Comparison of ENCODE assay signal across 8 cellular contexts in the genomic region with DNA sequence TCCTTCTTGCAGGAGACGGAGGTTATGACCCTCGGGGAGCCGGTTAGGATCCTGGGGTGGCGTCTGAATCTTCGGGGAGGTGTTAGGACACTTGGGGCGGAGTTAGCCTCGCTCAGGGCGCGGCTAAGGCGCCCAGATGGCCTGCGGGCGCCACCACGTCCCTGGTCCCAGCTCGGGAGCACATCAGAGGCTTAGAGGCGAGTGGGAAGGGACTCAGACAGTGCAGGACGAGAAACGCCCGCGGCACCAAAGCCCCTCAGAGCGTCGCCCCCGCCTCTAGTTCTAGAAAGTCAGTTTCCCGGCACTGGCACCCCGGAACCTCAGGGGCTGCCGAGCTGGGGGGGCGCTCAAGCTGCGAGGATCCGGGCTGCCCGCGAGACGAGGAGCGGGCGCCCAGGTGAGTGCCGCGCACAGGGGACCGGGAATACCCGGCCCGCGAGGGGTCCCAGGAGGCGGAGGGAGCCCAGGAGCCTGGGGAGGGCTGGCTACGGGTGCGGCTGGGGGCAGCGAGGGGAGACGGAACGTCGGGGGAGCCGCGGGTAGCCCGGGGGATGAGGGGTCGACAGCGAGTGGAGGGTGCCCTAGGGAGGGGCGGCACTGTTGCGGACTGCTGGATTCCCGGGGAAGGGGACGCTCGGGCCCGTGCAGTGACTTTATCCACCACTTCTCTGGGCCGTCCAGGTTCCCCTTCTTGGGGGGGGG. TPM values are rescaled to one million over a fixed set of nuclear protein-coding genes. Genes with fewer than 3 reads are reported as not detected.
DNase-seq lines count a peak whose midpoint lies in the region; ATAC-seq and TF ChIP-seq lines count a peak whose summit lies in the region.

A gene (plus strand): TSS at position 153 of the 702 bp plus-strand sequence.

- no peak within 1 kb of the TSS for H2BK20ac ChIP-seq in IMR-90 (ENCODE audit: low read depth, low read length)

- no peaks in the 10 kb centered on the region for H3K9me1 ChIP-seq in IMR-90 (ENCODE audit: insufficient read depth, low read length)

- H3K27me3 Mint-ChIP-seq in CD8-positive, alpha-beta memory T cell: peaks cover 60 to 74% of the 10 kb centered on the region in 2 donors
- H3K27me3 Mint-ChIP-seq in nephron progenitor cell (ENCODE audit: low read depth, poor library complexity): peaks cover 64% of the 10 kb centered on the region

- no peak for TF ChIP-seq RAD21 in IMR-90 (IDR thresholded peaks at IDR 0.05; ENCODE audit: low read length)

- no peak within 1 kb of the TSS for H2BK15ac ChIP-seq in IMR-90 (ENCODE audit: low read depth, low read length)

- intact Hi-C loops in IMR-90 (cut with micrococcal nuclease): no loop called here

- no peak within 1 kb of the TSS for H3K4me3 ChIP-seq in CD8-positive, alpha-beta memory T cell (ENCODE audit: low read length)
- H3K4me3 ChIP-seq in IMR-90 (ENCODE audit: insufficient read depth, low read depth, low read length) (no peak within 1 kb of the TSS), duodenal mucosa (ENCODE audit: low read depth in 1 of 2, low read length in 2 of 2) (peak within 1 kb of the TSS; percentile 50 to 58)

- H3K23ac ChIP-seq in IMR-90 (ENCODE audit: low read depth, low read length): no peak within 1 kb of the TSS

- no TSS peak for BruUV-seq in IMR-90 (replicated peaks; lab: Mats Ljungman, UMichigan)

- H3K4me1 ChIP-seq in CD8-positive, alpha-beta memory T cell (ENCODE audit: insufficient read depth, low read length): peaks cover 20% of the 10 kb centered on the region
- H3K4me1 ChIP-seq in IMR-90 (ENCODE audit: control insufficient read depth, insufficient read depth, low read length) (no peaks in the 10 kb centered on the region), duodenal mucosa (ENCODE audit: control insufficient read depth in 1 of 2, insufficient read depth in 2 of 2, low read length in 2 of 2) (no peaks in the 10 kb centered on the region)

- H3K9me3 Mint-ChIP-seq in CD8-positive, alpha-beta memory T cell: no peaks in the 10 kb centered on the region
- H3K9me3 Mint-ChIP-seq in nephron progenitor cell: peaks cover 6% of the 10 kb centered on the region

- dilution Hi-C loops in IMR-90 (cut with HindIII; ENCODE audit: low sequenced_read_pairs, unreplicated experiment): no loop called here

- H3K36me3 ChIP-seq in CD8-positive, alpha-beta memory T cell (ENCODE audit: insufficient read depth, low read length): no peaks in the 10 kb centered on the region
- H3K36me3 ChIP-seq in IMR-90 (ENCODE audit: control insufficient read depth, insufficient read depth, low read length) (no peaks in the 10 kb centered on the region), duodenal mucosa (ENCODE audit: control insufficient read depth in 1 of 2, insufficient read depth in 2 of 2, low read length in 2 of 2) (no peaks in the 10 kb centered on the region)

- H3K36me3 Mint-ChIP-seq in CD8-positive, alpha-beta memory T cell: peaks cover 0 to 3% (median 0%) of the 10 kb centered on the region in 3 donors
- H3K36me3 Mint-ChIP-seq in nephron progenitor cell (ENCODE audit: low read depth): no peaks in the 10 kb centered on the region

- H3K27me3 ChIP-seq in CD8-positive, alpha-beta memory T cell (ENCODE audit: insufficient read depth, low read length, poor library complexity, severe bottlenecking): peaks cover 48% of the 10 kb centered on the region
- peaks cover 60% of the 10 kb centered on the region for H3K27me3 ChIP-seq in IMR-90 (ENCODE audit: control insufficient read depth, insufficient read depth, low read length)
- H3K27me3 ChIP-seq in duodenal mucosa (ENCODE audit: control insufficient read depth in 1 of 2, insufficient read depth in 2 of 2, low read length in 2 of 2): peaks cover 25 to 31% of the 10 kb centered on the region in 2 donors

- H3K79me1 ChIP-seq in IMR-90 (ENCODE audit: low read depth in 1 of 2, low read length in 2 of 2): no peaks in the 10 kb centered on the region

- H2AK5ac ChIP-seq in IMR-90 (ENCODE audit: low read depth, low read length): no peak within 1 kb of the TSS

- ATAC-seq in IMR-90 (ENCODE audit: low read depth) (peak; percentile 40; the same call in 1 of the 2 replicates), HG03196 (IDR thresholded peaks at IDR 0.05; ENCODE audit: unreplicated experiment) (no peak), GM19328 (IDR thresholded peaks at IDR 0.05; ENCODE audit: unreplicated experiment) (no peak), HG02973 (IDR thresholded peaks at IDR 0.05; ENCODE audit: unreplicated experiment) (no peak)

- H3K18ac ChIP-seq in IMR-90 (ENCODE audit: low read depth, low read length): no peak within 1 kb of the TSS

- H4K91ac ChIP-seq in IMR-90 (ENCODE audit: insufficient read depth, low read depth, low read length): no peak within 1 kb of the TSS

- no peak within 1 kb of the TSS for H3K27ac ChIP-seq in CD8-positive, alpha-beta memory T cell (ENCODE audit: low read depth, low read length)
- H3K27ac ChIP-seq in IMR-90 (ENCODE audit: insufficient read depth, low read length): no peak within 1 kb of the TSS
- H3K27ac ChIP-seq in duodenal mucosa (ENCODE audit: low read depth, low read length): peak within 1 kb of the TSS; percentile 65

- 1% methylated on average over 16 of the region's 58 CpGs; no CpG with 5 or more reads in 1 of the 2 experiments for WGBS in IMR-90 (ENCODE audit: extremely low coverage in 2 of 2, insufficient read length in 1 of 2), 2 experiments

- no peak within 1 kb of the TSS for H3K14ac ChIP-seq in IMR-90 (replicated peaks; ENCODE audit: low read depth, low read length)

- no peak within 1 kb of the TSS for H2BK5ac ChIP-seq in IMR-90 (ENCODE audit: low read depth, low read length, poor library complexity, severe bottlenecking)

- H3K4me1 Mint-ChIP-seq in CD8-positive, alpha-beta memory T cell: peaks cover 17 to 21% (median 17%) of the 10 kb centered on the region in 3 donors
- H3K4me1 Mint-ChIP-seq in nephron progenitor cell: peaks cover 19% of the 10 kb centered on the region

- H3K56ac ChIP-seq in IMR-90 (ENCODE audit: extremely low read depth, insufficient read depth, low read length): no peak within 1 kb of the TSS

- no peak within 1 kb of the TSS for H3K4ac ChIP-seq in IMR-90 (ENCODE audit: low read depth, low read length)

- H3K9ac ChIP-seq in IMR-90 (ENCODE audit: low read depth, low read length) (no peak within 1 kb of the TSS), duodenal mucosa (ENCODE audit: low read depth in 1 of 2, low read length in 2 of 2) (no peak within 1 kb of the TSS)

- H2AK9ac ChIP-seq in IMR-90 (replicated peaks; ENCODE audit: low read depth, low read length, poor library complexity): no peak within 1 kb of the TSS

- POLR2A ChIA-PET in CD8-positive, alpha-beta memory T cell (lab: Charles Lee): no interaction called here
- POLR2A ChIA-PET in IMR-90 (lab: Charles Lee; ENCODE audit: unreplicated experiment): no interaction called here

- H4K20me1 ChIP-seq in IMR-90 (ENCODE audit: insufficient read depth, low read length): no peaks in the 10 kb centered on the region

- peak within 1 kb of the TSS in 1 of 8 donors; percentile 74 for H3K27ac Mint-ChIP-seq in CD8-positive, alpha-beta memory T cell
- no peak within 1 kb of the TSS for H3K27ac Mint-ChIP-seq in nephron progenitor cell

- DNase-seq in CD8-positive, alpha-beta memory T cell: no peak
- DNase-seq in IMR-90: no peak
- DNase-seq in nephron progenitor cell: peak; percentile 39
- no peak for DNase-seq in activated gamma-delta T cell treated with Interleukin-2 at 50 U/mL for 16 hours

- no peak for TF ChIP-seq POLR2A in IMR-90 (IDR thresholded peaks at IDR 0.05; ENCODE audit: low read depth, low read length)

- no peak for TF ChIP-seq CTCF in IMR-90 (conservative IDR thresholded peaks at IDR 0.05; ENCODE audit: low read depth, low read length)
- TF ChIP-seq CTCF in nephron progenitor cell (IDR thresholded peaks at IDR 0.05): no peak

- H2BK120ac ChIP-seq in IMR-90 (ENCODE audit: low read depth, low read length): no peak within 1 kb of the TSS

- in situ Hi-C loops in IMR-90 (cut with MboI; ENCODE audit: low sequenced_read_pairs): no loop called here

- H3K4me3 Mint-ChIP-seq in CD8-positive, alpha-beta memory T cell: peak within 1 kb of the TSS; percentile 38 to 80 (median 73)
- peak within 1 kb of the TSS; percentile 80 for H3K4me3 Mint-ChIP-seq in nephron progenitor cell

- CTCF ChIA-PET in CD8-positive, alpha-beta memory T cell (lab: Charles Lee): no interaction called here
- CTCF ChIA-PET in IMR-90 (lab: Yijun Ruan, JAX): no interaction called here

- H2AFZ ChIP-seq in IMR-90 (replicated peaks; ENCODE audit: low read length, poor library complexity): peak within 1 kb of the TSS; percentile 39

- no peaks in the 10 kb centered on the region for H3K9me3 ChIP-seq in CD8-positive, alpha-beta memory T cell (ENCODE audit: low read length)
- H3K9me3 ChIP-seq in IMR-90 (ENCODE audit: control insufficient read depth, insufficient read depth, low read length) (peaks cover 7% of the 10 kb centered on the region), duodenal mucosa (ENCODE audit: control insufficient read depth in 1 of 2, low read length in 2 of 2) (no peaks in the 10 kb centered on the region)

- H3K4me2 ChIP-seq in IMR-90 (ENCODE audit: low read depth, low read length): no peak within 1 kb of the TSS

- no peak within 1 kb of the TSS for H4K5ac ChIP-seq in IMR-90 (ENCODE audit: low read depth, low read length)

- H4K8ac ChIP-seq in IMR-90 (ENCODE audit: low read depth in 2 of 2, low read length in 2 of 2): no peak within 1 kb of the TSS

TF ChIP-seq in IMR-90, 13 proteins besides CTCF, POLR2A, EP300 and RAD21 (continues in another document):
- no peak for TF ChIP-seq MAZ (IDR thresholded peaks at IDR 0.05; ENCODE audit: borderline replicate concordance, low read depth, low read length)
- TF ChIP-seq SMC3 (IDR thresholded peaks at IDR 0.05; ENCODE audit: low read depth, low read length): no peak
- no peak for TF ChIP-seq CHD1 (IDR thresholded peaks at IDR 0.05; ENCODE audit: low read depth, low read length)
- no peak for TF ChIP-seq MAFK (IDR thresholded peaks at IDR 0.05; ENCODE audit: low read depth, low read length)
- no peak for TF ChIP-seq BHLHE40 (IDR thresholded peaks at IDR 0.05; ENCODE audit: low read depth, low read length)
- no peak for TF ChIP-seq MXI1 (IDR thresholded peaks at IDR 0.05; ENCODE audit: borderline replicate concordance, low read depth, low read length)

RNA-seq across cellular contexts. Expression of the gene that starts here (rescaled TPM):
- under 1 TPM; 0.28 to 0.53 TPM for total RNA-seq in CD8-positive, alpha-beta memory T cell
- polyA plus RNA-seq in CD8-positive, alpha-beta memory T cell: not detected
- total RNA-seq in IMR-90 (2012; rRNA removed): not detected in 2 replicates
- polyA plus RNA-seq in IMR-90 (2012; rRNA removed): not detected in 2 replicates
- polyA plus RNA-seq in IMR-90 (2012; cell fraction: cytosol; rRNA removed): not detected in 2 replicates
- polyA plus RNA-seq in IMR-90 (2012; cell fraction: nucleus; rRNA removed; ENCODE audit: low replicate concordance): not detected in 2 replicates

Comparison
In these comparisons a context has a peak if more than half of its experiments do, and no peak if none do; other contexts are left out.
1. Peak in ATAC-seq in IMR-90; RNA of the gene not detected or under 1 TPM.
2. H3K4me3 ChIP-seq: peak in duodenal mucosa (2 of 2); none in CD8-positive, alpha-beta memory T cell (single experiment) and IMR-90 (single experiment).